ENCODE assay signal across 14 cellular contexts in the genomic region with DNA sequence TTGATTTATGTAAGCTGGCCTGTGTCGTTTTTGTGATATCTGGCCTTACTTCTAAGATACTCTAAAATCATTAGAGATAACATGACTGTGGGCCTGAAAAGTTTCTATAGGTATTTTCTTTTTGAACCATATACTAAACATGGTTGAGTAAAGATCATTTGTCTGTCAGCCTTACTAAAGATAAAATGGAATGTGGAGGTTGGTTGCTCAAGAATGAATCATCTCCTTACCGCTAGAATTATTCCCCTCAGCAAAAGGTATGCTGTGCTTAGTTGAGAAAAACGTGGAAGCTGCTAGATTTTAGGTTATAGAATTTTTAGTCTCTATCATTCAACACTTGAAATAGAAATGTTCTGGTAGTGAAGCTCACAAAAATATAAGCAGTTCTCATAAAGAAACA.
DNase-seq lines count a peak whose midpoint lies in the region; ATAC-seq and TF ChIP-seq lines count a peak whose summit lies in the region.
"Had no signal": no experiment of that assay in that cellular context is flagged by ENCODE, and none has a peak within 500 bp of the region (broad histone marks: within the 10 kb centered on the region; RNA-seq: fewer than 3 reads in every experiment).

No MANE protein-coding gene starts in this region.

- H3K9ac ChIP-seq in subcutaneous abdominal adipose tissue (ENCODE audit: low read length in 5 of 5), result no peak overlapping the region

- no peak overlapping the region for H3K4me3 ChIP-seq in fibroblast of pulmonary artery (replicated peaks; ENCODE audit: low read depth, low read length)
- no peak overlapping the region for H3K4me3 ChIP-seq in subcutaneous abdominal adipose tissue (ENCODE audit: low read depth in 1 of 5, low read length in 5 of 5)
- H3K4me3 ChIP-seq: colonic mucosa, Peyer's patch had no signal

- H3K27me3 ChIP-seq in subcutaneous abdominal adipose tissue (ENCODE audit: control insufficient read depth in 5 of 5, insufficient read depth in 4 of 5, low read length in 5 of 5), result no peaks in the 10 kb centered on the region
- H3K27me3 ChIP-seq: colonic mucosa, Peyer's patch had no signal

- peak; percentile 58 for ATAC-seq in SK-N-SH treated with all-trans-retinoic acid at 6 μM for 48 hours
- ATAC-seq in GM19324 (IDR thresholded peaks at IDR 0.05; ENCODE audit: low FRiP score, unreplicated experiment), result no peak
- no peak for ATAC-seq in HG03432 (IDR thresholded peaks at IDR 0.05; ENCODE audit: unreplicated experiment)

- H3K36me3 ChIP-seq in subcutaneous abdominal adipose tissue (ENCODE audit: control insufficient read depth in 5 of 5, insufficient read depth in 5 of 5, low read length in 5 of 5), result no peaks in the 10 kb centered on the region
- H3K36me3 ChIP-seq: colonic mucosa, Peyer's patch had no signal

- H3K27ac ChIP-seq in subcutaneous abdominal adipose tissue (ENCODE audit: low read depth, low read length), result peak overlapping the region; percentile 77

- DNase-seq in SIG-M5 treated with dmso at 0.1 percent for 504 hours (lab: John Stamatoyannopoulos, UW; ENCODE audit: unreplicated experiment), result peak; percentile 14
- no peak for DNase-seq in SIG-M5 (lab: John Stamatoyannopoulos, UW)
- peak; percentile 84 for DNase-seq in fibroblast of pulmonary artery (ENCODE audit: low read depth)
- DNase-seq in T-helper 2 cell, result no peak
- DNase-seq: 8988T, colonic mucosa, DMS153, midbrain, NCI-H1694 treated with DMSO at 0.1 percent for 48 hours, Peyer's patch had no signal

- H3K9me3 ChIP-seq in subcutaneous abdominal adipose tissue (ENCODE audit: control insufficient read depth in 5 of 5, low read length in 5 of 5), result peaks cover 0 to 11% (median 5%) of the 10 kb centered on the region in 5 donors
- H3K9me3 ChIP-seq: colonic mucosa, Peyer's patch had no signal

- peaks cover 0 to 15% (median 7%) of the 10 kb centered on the region in 5 donors for H3K4me1 ChIP-seq in subcutaneous abdominal adipose tissue (ENCODE audit: control insufficient read depth in 5 of 5, insufficient read depth in 5 of 5, low read length in 5 of 5)
- H3K4me1 ChIP-seq: colonic mucosa, Peyer's patch had no signal

- TF ChIP-seq CTCF in fibroblast of pulmonary artery (IDR thresholded peaks at IDR 0.05; ENCODE audit: low read length, missing control alignments), result no peak

TF ChIP-seq in SK-N-SH treated with all-trans-retinoic acid at 6 μM for 48 hours, 23 proteins besides CTCF, POLR2A, EP300 and RAD21:
- TF ChIP-seq ZC3H10 (CRISPR knock-in tag; IDR thresholded peaks at IDR 0.05), result no peak
- TF ChIP-seq, protein P1, sequence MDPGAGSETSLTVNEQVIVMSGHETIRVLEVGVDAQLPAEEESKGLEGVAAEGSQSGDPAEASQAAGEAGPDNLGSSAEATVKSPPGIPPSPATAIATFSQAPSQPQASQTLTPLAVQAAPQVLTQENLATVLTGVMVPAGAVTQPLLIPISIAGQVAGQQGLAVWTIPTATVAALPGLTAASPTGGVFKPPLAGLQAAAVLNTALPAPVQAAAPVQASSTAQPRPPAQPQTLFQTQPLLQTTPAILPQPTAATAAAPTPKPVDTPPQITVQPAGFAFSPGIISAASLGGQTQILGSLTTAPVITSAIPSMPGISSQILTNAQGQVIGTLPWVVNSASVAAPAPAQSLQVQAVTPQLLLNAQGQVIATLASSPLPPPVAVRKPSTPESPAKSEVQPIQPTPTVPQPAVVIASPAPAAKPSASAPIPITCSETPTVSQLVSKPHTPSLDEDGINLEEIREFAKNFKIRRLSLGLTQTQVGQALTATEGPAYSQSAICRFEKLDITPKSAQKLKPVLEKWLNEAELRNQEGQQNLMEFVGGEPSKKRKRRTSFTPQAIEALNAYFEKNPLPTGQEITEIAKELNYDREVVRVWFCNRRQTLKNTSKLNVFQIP (CRISPR knock-in tag; IDR thresholded peaks at IDR 0.05; ENCODE audit: borderline replicate concordance, low read depth), result no peak

Comparison
In these comparisons a context has a peak if more than half of its experiments do, and no peak if none do; other contexts are left out.
1. DNase-seq: peak in SIG-M5 treated with dmso at 0.1 percent for 504 hours (single experiment) and fibroblast of pulmonary artery (single experiment); none in SIG-M5 (single experiment) and T-helper 2 cell (0 of 5).